28 cellular contexts compared by ENCODE assay signal in the genomic region with DNA sequence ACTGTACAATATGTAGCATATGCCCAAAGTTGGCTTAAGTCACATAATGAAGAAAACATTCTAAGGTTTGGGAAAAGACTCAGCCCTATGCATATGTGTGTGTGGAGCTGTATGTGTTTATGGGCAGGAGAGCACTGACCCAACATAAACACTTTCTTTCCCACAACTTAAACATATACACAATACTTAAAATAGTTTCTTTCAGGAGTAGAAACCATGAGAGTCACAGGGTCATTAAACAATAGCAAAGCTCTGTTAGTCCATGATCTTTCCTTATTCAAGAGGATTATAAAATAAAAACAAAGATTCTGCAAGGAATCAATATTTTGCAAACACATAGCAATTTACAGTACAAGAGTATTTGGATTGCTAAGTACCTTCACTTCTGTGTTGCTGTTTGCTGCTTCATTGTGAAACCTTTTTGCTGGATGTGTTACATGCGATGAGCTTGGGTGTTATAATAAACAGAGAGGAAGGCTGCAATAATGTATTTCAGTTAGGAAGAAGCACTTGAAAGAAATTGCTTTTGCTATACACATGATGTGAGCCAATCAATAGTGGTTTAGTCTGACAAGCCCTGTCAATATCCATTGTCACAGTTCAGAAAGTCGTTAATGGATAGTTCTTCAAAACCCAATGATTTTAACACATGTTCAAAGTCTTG.
DNase-seq lines count a peak whose midpoint lies in the region; ATAC-seq, FAIRE-seq and TF ChIP-seq lines count a peak whose summit lies in the region.
"Had no signal": no experiment of that assay in that cellular context is flagged by ENCODE, and none has a peak within 500 bp of the region (broad histone marks: within the 10 kb centered on the region; RNA-seq: fewer than 3 reads in every experiment).

No MANE protein-coding gene starts in this region.

- H3K27ac ChIP-seq in AG04450 (ENCODE audit: low read depth, low read length), result no peak overlapping the region
- H3K27ac ChIP-seq: BLaER1, brain microvascular endothelial cell had no signal

- no peaks in the 10 kb centered on the region for H3K27me3 ChIP-seq in AG04450 (ENCODE audit: control insufficient read depth, insufficient read depth, low read length)
- H3K27me3 ChIP-seq in adipocyte (replicated peaks; ENCODE audit: control insufficient read depth, insufficient read depth, low read length), result no peaks in the 10 kb centered on the region
- H3K27me3 ChIP-seq: BLaER1, brain microvascular endothelial cell, upper lobe of left lung had no signal

- H3K9ac ChIP-seq in adipocyte (ENCODE audit: low read length), result no peak overlapping the region
- H3K9ac ChIP-seq: BLaER1 had no signal

- H3K4me1 ChIP-seq in adipocyte (ENCODE audit: control insufficient read depth, insufficient read depth, low read length), result peaks cover 55% of the 10 kb centered on the region
- H3K4me1 ChIP-seq: BLaER1 had no signal

- H3K4me3 ChIP-seq in AG04450 (ENCODE audit: low read depth, low read length) (no peak overlapping the region), adipocyte (ENCODE audit: low read length) (no peak overlapping the region)
- H3K4me3 ChIP-seq: BLaER1, lung, skin epidermis, upper lobe of left lung had no signal

- H3K36me3 ChIP-seq in adipocyte (ENCODE audit: control insufficient read depth, insufficient read depth, low read length, severe bottlenecking), result no peaks in the 10 kb centered on the region
- H3K36me3 ChIP-seq: BLaER1, brain microvascular endothelial cell, upper lobe of left lung had no signal

- CTCF ChIA-PET in AG04450 (lab: Charles Lee), result no interaction called here

- FAIRE-seq in GM19239 (lab: Jason Lieb, UNC), result no peak
- FAIRE-seq: keratinocyte, RCC 7860 had no signal

- H3K9me3 ChIP-seq in AG04450 (ENCODE audit: control insufficient read depth, insufficient read depth, low read length) (no peaks in the 10 kb centered on the region), adipocyte (ENCODE audit: control insufficient read depth, low read length) (no peaks in the 10 kb centered on the region)
- H3K9me3 ChIP-seq: BLaER1, upper lobe of left lung had no signal

- no peak for TF ChIP-seq CTCF in AG04450 (IDR thresholded peaks at IDR 0.05; ENCODE audit: low read depth, low read length)

- POLR2A ChIA-PET in AG04450 (lab: Yijun Ruan, JAX), result interaction anchor here (1.1 kb wide), 1 partner anchor 13 kb away, joined by 7 read pairs; no protein-coding TSS in a partner anchor

- DNase-seq in AG04450 (ENCODE audit: low read depth, low spot score), result peak; percentile 59
- DNase-seq in adipocyte (ENCODE audit: low read depth), result peak; percentile 17
- DNase-seq in iris pigment epithelial cell (ENCODE audit: low read depth), result peak; percentile 29
- DNase-seq in GM19239 (ENCODE audit: insufficient read length, low spot score), result no peak
- DNase-seq: activated CD4-positive, CD25-positive, alpha-beta regulatory T cell treated with anti-CD3 and anti-CD28 coated beads, Interleukin-2, amount 50 U/mL, for 72 hours; activated CD8-positive, alpha-beta T cell treated with anti-CD3 and anti-CD28 coated beads, Interleukin-2, amount 10 ng/mL, durations not matched to agents 7 days and 5 days; activated gamma-delta T cell; activated T-cell treated with anti-CD3 and anti-CD28 coated beads for 4 hours; brain microvascular endothelial cell; COR-L47; DMS79 treated with DMSO at 0.1 percent for 48 hours; KG1; MM.1S; NCI-H1417 treated with DMSO at 0.1 percent for 48 hours; NCI-H2107; NCI-H524; stimulated activated CD4-positive, alpha-beta T cell treated with anti-CD3 and anti-CD28 coated beads, Interleukin-1b, Interleukin-23, amount 100 ng/mL, for 48 hours; T-cell; upper lobe of left lung had no signal

- ATAC-seq in GM19452 (IDR thresholded peaks at IDR 0.05; ENCODE audit: unreplicated experiment) (peak; percentile 55), GM19035 (IDR thresholded peaks at IDR 0.05; ENCODE audit: unreplicated experiment) (no peak), GM19455 (IDR thresholded peaks at IDR 0.05; ENCODE audit: unreplicated experiment) (no peak), HG03159 (IDR thresholded peaks at IDR 0.05; ENCODE audit: unreplicated experiment) (no peak)
- ATAC-seq: activated CD8-positive, alpha-beta T cell treated with anti-CD3 and anti-CD28 coated beads, Interleukin-2, amount 10 ng/mL, durations not matched to agents 7 days and 5 days; T-cell had no signal
